14 cellular contexts compared by ENCODE assay signal in the genomic region with DNA sequence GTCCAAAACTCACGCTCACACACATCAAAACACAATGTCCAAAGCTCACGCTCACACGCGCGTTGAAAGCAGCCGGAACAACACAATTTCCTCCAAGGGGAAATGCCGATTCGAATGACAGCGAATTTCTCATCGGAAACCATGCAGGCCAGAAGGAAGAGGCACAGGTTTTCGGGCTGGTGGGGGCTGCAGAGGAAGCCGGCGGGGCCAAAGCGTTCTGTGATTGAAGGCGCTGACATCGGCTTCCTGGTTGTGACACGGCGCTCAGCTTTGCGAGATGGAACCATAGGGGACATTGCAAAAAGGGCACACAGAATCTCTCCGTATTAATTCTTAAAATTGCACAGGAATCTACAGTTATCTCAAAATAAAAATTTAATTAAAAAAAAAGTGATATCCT.
DNase-seq lines count a peak whose midpoint lies in the region; TF ChIP-seq lines count a peak whose summit lies in the region.
"Had no signal": no experiment of that assay in that cellular context is flagged by ENCODE, and none has a peak within 500 bp of the region (broad histone marks: within the 10 kb centered on the region; RNA-seq: fewer than 3 reads in every experiment).

No MANE protein-coding gene starts in this region.

- H3K36me3 ChIP-seq in colonic mucosa, result no peaks in the 10 kb centered on the region

- no peak overlapping the region for H3K27ac Mint-ChIP-seq in activated T-cell treated with anti-CD3 and anti-CD28 coated beads, Interleukin-2, amount 50 U/mL, for 24 hours
- H3K27ac Mint-ChIP-seq in immature natural killer cell, result no peak overlapping the region
- H3K27ac Mint-ChIP-seq: stimulated activated naive CD8-positive, alpha-beta T cell treated with anti-CD3 and anti-CD28 coated beads, Interleukin-15, Interleukin-2, amounts not matched to agents 100 ng/mL and 50 ng/mL, for 24 hours had no signal

- no peaks in the 10 kb centered on the region for H3K9me3 ChIP-seq in colonic mucosa
- H3K9me3 ChIP-seq: body of pancreas had no signal

- H3K27me3 Mint-ChIP-seq in activated T-cell treated with anti-CD3 and anti-CD28 coated beads, Interleukin-2, amount 50 U/mL, for 24 hours, result peaks cover 4% of the 10 kb centered on the region
- H3K27me3 Mint-ChIP-seq in immature natural killer cell (ENCODE audit: low read depth in 3 of 3), result peaks cover 0 to 9% (median 6%) of the 10 kb centered on the region in 3 donors
- H3K27me3 Mint-ChIP-seq: stimulated activated naive CD8-positive, alpha-beta T cell treated with anti-CD3 and anti-CD28 coated beads, Interleukin-15, Interleukin-2, amounts not matched to agents 100 ng/mL and 50 ng/mL, for 24 hours had no signal

- no peaks in the 10 kb centered on the region for H3K27me3 ChIP-seq in colonic mucosa
- H3K27me3 ChIP-seq: body of pancreas had no signal

- H3K36me3 Mint-ChIP-seq in activated T-cell treated with anti-CD3 and anti-CD28 coated beads, Interleukin-2, amount 50 U/mL, for 24 hours (ENCODE audit: low read depth), result no peaks in the 10 kb centered on the region
- no peaks in the 10 kb centered on the region for H3K36me3 Mint-ChIP-seq in immature natural killer cell

- DNase-seq in UCSD-AML1 (lab: John Stamatoyannopoulos, UW; ENCODE audit: unreplicated experiment) (peak; percentile 27), immature natural killer cell (peak; percentile 23 to 44 (median 36)), NCI-H2029 treated with DMSO at 0.1 percent for 48 hours (lab: John Stamatoyannopoulos, UW) (no peak), colonic mucosa (no peak), NCI-H1092 (lab: John Stamatoyannopoulos, UW) (no peak), GM19238 (ENCODE audit: insufficient read length, low spot score) (no peak)
- DNase-seq in activated T-cell treated with anti-CD3 and anti-CD28 coated beads, Interleukin-2, amount 50 U/mL, for 24 hours, result peak; percentile 67
- peak; percentile 22 to 43 for DNase-seq in stimulated activated CD8-positive, alpha-beta memory T cell treated with anti-CD3 and anti-CD28 coated beads, Interleukin-4, amount 100 ng/mL, for 1 hour (ENCODE audit: low read depth in 2 of 2, low spot score in 1 of 2)
- DNase-seq: body of pancreas, Calu3, NCI-H526 treated with DMSO at 0.1 percent for 48 hours, occipital lobe had no signal

- no peak for TF ChIP-seq CTCF in colonic mucosa (IDR thresholded peaks at IDR 0.05)

- intact Hi-C loops in colonic mucosa (cut with DNase I), result no loop called here

- H3K9ac ChIP-seq in colonic mucosa (ENCODE audit: low read depth in 2 of 2, low read length in 2 of 2), result no peak overlapping the region

- peaks cover 14% of the 10 kb centered on the region for H3K4me1 Mint-ChIP-seq in activated T-cell treated with anti-CD3 and anti-CD28 coated beads, Interleukin-2, amount 50 U/mL, for 24 hours (ENCODE audit: low read depth)
- peaks cover 0 to 12% of the 10 kb centered on the region in 2 donors for H3K4me1 Mint-ChIP-seq in immature natural killer cell

- no peaks in the 10 kb centered on the region for H3K9me3 Mint-ChIP-seq in activated T-cell treated with anti-CD3 and anti-CD28 coated beads, Interleukin-2, amount 50 U/mL, for 24 hours
- H3K9me3 Mint-ChIP-seq in immature natural killer cell, result peaks cover 0 to 2% (median 0%) of the 10 kb centered on the region in 6 donors
- H3K9me3 Mint-ChIP-seq: stimulated activated naive CD8-positive, alpha-beta T cell treated with anti-CD3 and anti-CD28 coated beads, Interleukin-15, Interleukin-2, amounts not matched to agents 100 ng/mL and 50 ng/mL, for 24 hours had no signal

- H3K4me3 ChIP-seq in colonic mucosa, result no peak overlapping the region
- H3K4me3 ChIP-seq: body of pancreas, GM12878 had no signal

- no peaks in the 10 kb centered on the region for H3K4me1 ChIP-seq in colonic mucosa
- H3K4me1 ChIP-seq: body of pancreas had no signal

- H3K4me3 Mint-ChIP-seq in activated T-cell treated with anti-CD3 and anti-CD28 coated beads, Interleukin-2, amount 50 U/mL, for 24 hours, result no peak overlapping the region
- H3K4me3 Mint-ChIP-seq in immature natural killer cell, result no peak overlapping the region
- H3K4me3 Mint-ChIP-seq: stimulated activated naive CD8-positive, alpha-beta T cell treated with anti-CD3 and anti-CD28 coated beads, Interleukin-15, Interleukin-2, amounts not matched to agents 100 ng/mL and 50 ng/mL, for 24 hours had no signal

- no peak overlapping the region for H3K27ac ChIP-seq in colonic mucosa
- H3K27ac ChIP-seq: body of pancreas had no signal

Comparison
In these comparisons a context has a peak if more than half of its experiments do, and no peak if none do; other contexts are left out.
1. DNase-seq: peak in UCSD-AML1 (single experiment), activated T-cell treated with anti-CD3 and anti-CD28 coated beads, Interleukin-2, amount 50 U/mL, for 24 hours (single experiment), immature natural killer cell (3 of 3) and stimulated activated CD8-positive, alpha-beta memory T cell treated with anti-CD3 and anti-CD28 coated beads, Interleukin-4, amount 100 ng/mL, for 1 hour (2 of 2); none in NCI-H2029 treated with DMSO at 0.1 percent for 48 hours (single experiment), colonic mucosa (single experiment), NCI-H1092 (single experiment) and GM19238 (single experiment).